8 cellular contexts compared by ENCODE assay signal in genomic region chr1:150629115-150629928, GRCh38. TPM values are rescaled to one million over a fixed set of nuclear protein-coding genes. Genes with fewer than 3 reads are reported as not detected.
DNase-seq lines count a peak whose midpoint lies in the region; ATAC-seq, FAIRE-seq and TF ChIP-seq lines count a peak whose summit lies in the region.

A gene with protein sequence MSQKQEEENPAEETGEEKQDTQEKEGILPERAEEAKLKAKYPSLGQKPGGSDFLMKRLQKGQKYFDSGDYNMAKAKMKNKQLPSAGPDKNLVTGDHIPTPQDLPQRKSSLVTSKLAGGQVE (minus strand): TSS chr1:150629612. CDS start chr1:150629470, 142 bp downstream.

- peak; percentile 92 for ATAC-seq in HG02798 (IDR thresholded peaks at IDR 0.05; ENCODE audit: poor library complexity, unreplicated experiment)
- ATAC-seq in activated naive CD8-positive, alpha-beta T cell treated with anti-CD3 and anti-CD28 coated beads, Interleukin-2, amount 50 U/mL, for 24 hours: peak; percentile 91
- ATAC-seq in Right ventricle myocardium superior (ENCODE audit: poor library complexity): peak; percentile 97
- peak; percentile 90 to 96 (median 93) for ATAC-seq in pancreas

- H3K36me3 Mint-ChIP-seq in activated naive CD8-positive, alpha-beta T cell treated with anti-CD3 and anti-CD28 coated beads, Interleukin-2, amount 50 U/mL, for 24 hours (ENCODE audit: low read depth): peaks cover 37% of the 10 kb centered on the region

- peak; percentile 74 for TF ChIP-seq POLR2A in GM12891 (IDR thresholded peaks at IDR 0.05; ENCODE audit: low read depth, low read length)

- TF ChIP-seq CTCF in pancreas (IDR thresholded peaks at IDR 0.05): no peak
- TF ChIP-seq CTCF in tibial artery (IDR thresholded peaks at IDR 0.05): peak in 1 of 2 experiments; percentile 17

- H3K27me3 ChIP-seq in pancreas: no peaks in the 10 kb centered on the region
- no peaks in the 10 kb centered on the region for H3K27me3 ChIP-seq in tibial artery

- no peaks in the 10 kb centered on the region for H3K27me3 Mint-ChIP-seq in activated naive CD8-positive, alpha-beta T cell treated with anti-CD3 and anti-CD28 coated beads, Interleukin-2, amount 50 U/mL, for 24 hours

- no peaks in the 10 kb centered on the region for H3K9me3 Mint-ChIP-seq in activated naive CD8-positive, alpha-beta T cell treated with anti-CD3 and anti-CD28 coated beads, Interleukin-2, amount 50 U/mL, for 24 hours

- FAIRE-seq in GM12891 (lab: Jason Lieb, UNC): peak; percentile 97
- FAIRE-seq in pancreas (lab: Jason Lieb, UNC): peak; percentile 86

- peak; percentile 74 for DNase-seq in GM12891 (ENCODE audit: insufficient read length, low spot score)
- peak; percentile 92 for DNase-seq in NCI-H1417 treated with DMSO at 0.1 percent for 48 hours (lab: John Stamatoyannopoulos, UW)
- peak; percentile 91 to 98 for DNase-seq in SW 1271 (lab: John Stamatoyannopoulos, UW)
- peak; percentile 93 for DNase-seq in activated naive CD8-positive, alpha-beta T cell treated with anti-CD3 and anti-CD28 coated beads, Interleukin-2, amount 50 U/mL, for 24 hours
- DNase-seq in Right ventricle myocardium superior: peak; percentile 98
- peak; percentile 90 to 98 (median 96) for DNase-seq in pancreas
- peak; percentile 99 for DNase-seq in tibial artery

- H3K4me1 ChIP-seq in pancreas: peaks cover 0 to 14% (median 7%) of the 10 kb centered on the region in 3 donors
- H3K4me1 ChIP-seq in tibial artery: peaks cover 4 to 23% (median 13%) of the 10 kb centered on the region in 4 donors

- H3K9me3 ChIP-seq in pancreas (no peaks in the 10 kb centered on the region), tibial artery (no peaks in the 10 kb centered on the region)

- H3K36me3 ChIP-seq in pancreas (peaks cover 0 to 27% (median 2%) of the 10 kb centered on the region in 3 donors), tibial artery (peaks cover 30 to 35% (median 30%) of the 10 kb centered on the region in 3 donors)

- H3K4me3 ChIP-seq in pancreas: peak within 1 kb of the TSS; percentile 46 to 60 (median 58)
- peak within 1 kb of the TSS; percentile 62 to 68 for H3K4me3 ChIP-seq in tibial artery

- intact Hi-C loops in Right ventricle myocardium superior (cut with DNase I) (no loop called here), pancreas (cut with DNase I) (no loop called here), tibial artery (cut with DNase I; ENCODE audit: low total_unique reads) (loop anchor here (2.0 to 5.0 kb wide), 2 partner anchors 69 to 262 kb away; no protein-coding TSS in a partner anchor)

- no peak within 1 kb of the TSS for H3K4me3 Mint-ChIP-seq in activated naive CD8-positive, alpha-beta T cell treated with anti-CD3 and anti-CD28 coated beads, Interleukin-2, amount 50 U/mL, for 24 hours

- peaks cover 24% of the 10 kb centered on the region for H3K4me1 Mint-ChIP-seq in activated naive CD8-positive, alpha-beta T cell treated with anti-CD3 and anti-CD28 coated beads, Interleukin-2, amount 50 U/mL, for 24 hours

- no peak within 1 kb of the TSS for H3K27ac Mint-ChIP-seq in activated naive CD8-positive, alpha-beta T cell treated with anti-CD3 and anti-CD28 coated beads, Interleukin-2, amount 50 U/mL, for 24 hours

- 0 to 1% methylated on average over 46 to 49 of the region's 49 CpGs for WGBS in pancreas, 2 donors

- peak within 1 kb of the TSS; percentile 94 to 99 (median 98) for H3K27ac ChIP-seq in pancreas
- H3K27ac ChIP-seq in tibial artery: peak within 1 kb of the TSS; percentile 85 to 94

TF ChIP-seq in GM12891, 5 proteins besides CTCF, POLR2A, EP300 and RAD21:
- TF ChIP-seq POLR2AphosphoS5 (IDR thresholded peaks at IDR 0.05; ENCODE audit: low read depth, low read length): peak; percentile 64; the same call in 1 of the 2 replicates
- TF ChIP-seq PAX5 (IDR thresholded peaks at IDR 0.05; ENCODE audit: insufficient read depth, low read length, severe bottlenecking): peak; percentile 100
- TF ChIP-seq TAF1 (IDR thresholded peaks at IDR 0.05; ENCODE audit: low read depth, low read length): peak; percentile 71
- TF ChIP-seq SPI1 (IDR thresholded peaks at IDR 0.05; ENCODE audit: low read depth, low read length): no peak
- TF ChIP-seq POU2F2 (IDR thresholded peaks at IDR 0.05; ENCODE audit: low read depth, low read length): no peak

RNA-seq across cellular contexts. Expression of the gene that starts here (rescaled TPM):
- polyA plus RNA-seq in GM12891 (2012; ENCODE audit: low read depth, missing spikeins): 196 TPM
- total RNA-seq in Right ventricle myocardium superior (108 TPM), pancreas (10 to 100 TPM; 53.9 to 76.3 (median 67.9) TPM)
- polyA plus RNA-seq in pancreas: 10 to 100 TPM; 62.6 to 86.0 TPM

Comparison
In these comparisons a context has a peak if more than half of its experiments do, and no peak if none do; other contexts are left out.
1. Peak in every context shown above with its lines: DNase-seq, ATAC-seq, H3K4me3 ChIP-seq and H3K27ac ChIP-seq.